Comparison of ENCODE assay signal across 31 cellular contexts in genomic region chr16:6266703-6267102, GRCh38.
"Had no signal": no experiment of that assay in that cellular context is flagged by ENCODE, and none has a peak within 500 bp of the region (broad histone marks: within the 10 kb centered on the region; RNA-seq: fewer than 3 reads in every experiment).

No MANE protein-coding gene starts in this region.

- DNase-seq: activated effector memory CD4-positive, alpha-beta T cell treated with anti-CD3 and anti-CD28 coated beads, Interleukin-2, amount 50 U/mL, for 16 hours; activated effector memory CD4-positive, alpha-beta T cell treated with Interleukin-2 at 50 U/mL for 16 hours; activated gamma-delta T cell; activated gamma-delta T cell treated with Interleukin-2 at 50 U/mL for 16 hours; activated naive CD4-positive, alpha-beta T cell; activated naive CD4-positive, alpha-beta T cell treated with anti-CD3 and anti-CD28 coated beads for 36 hours; activated naive CD4-positive, alpha-beta T cell treated with anti-CD3 and anti-CD28 coated beads, Interleukin-2, amount 10 ng/mL, durations not matched to agents 7 days and 5 days; activated naive CD4-positive, alpha-beta T cell treated with anti-CD3 and anti-CD28 coated beads, Interleukin-2, amount 50 U/mL, for 16 hours; activated naive CD4-positive, alpha-beta T cell treated with Interleukin-2 at 50 U/mL for 16 hours; activated naive CD8-positive, alpha-beta T cell treated with anti-CD3 and anti-CD28 coated beads for 36 hours; activated naive CD8-positive, alpha-beta T cell treated with anti-CD3 and anti-CD28 coated beads, Interleukin-2, amount 10 ng/mL, durations not matched to agents 7 days and 5 days; activated naive CD8-positive, alpha-beta T cell treated with anti-CD3 and anti-CD28 coated beads, Interleukin-2, amount 50 U/mL, for 24 hours; activated T-cell treated with anti-CD3 and anti-CD28 coated beads, Interleukin-2, amount 50 U/mL, for 1 hour; activated T-cell treated with anti-CD3 and anti-CD28 coated beads, Interleukin-2, amount 50 U/mL, for 24 hours; activated T-cell treated with anti-CD3 and anti-CD28 coated beads, Interleukin-2, amount 50 U/mL, for 4 hours; activated T-cell treated with anti-CD3 and anti-CD28 coated beads, Interleukin-2, amount 50 U/mL, for 48 hours; activated T-cell treated with anti-CD3 and anti-CD28 coated beads, Interleukin-2, amount 50 U/mL, for 72 hours; adrenal gland; amniotic stem cell; aorta; body of pancreas; central memory CD4-positive, alpha-beta T cell; cerebellar nuclear complex had no signal

- H3K9me3 ChIP-seq: adrenal gland, ascending aorta, body of pancreas, breast epithelium had no signal

- H3K4me3 ChIP-seq: adrenal gland, ascending aorta, body of pancreas, breast epithelium, cardiac muscle cell had no signal

- FAIRE-seq: astrocyte, bronchial epithelial cell had no signal

- ATAC-seq: activated naive CD4-positive, alpha-beta T cell treated with anti-CD3 and anti-CD28 coated beads, Interleukin-2, amount 50 U/mL, for 72 hours; activated naive CD8-positive, alpha-beta T cell treated with anti-CD3 and anti-CD28 coated beads, Interleukin-2, amount 50 U/mL, for 24 hours; activated T-cell treated with anti-CD3 and anti-CD28 coated beads, Interleukin-2, amount 50 U/mL, for 4 hours; activated T-cell treated with anti-CD3 and anti-CD28 coated beads, Interleukin-2, amount 50 U/mL, for 72 hours; activated T-helper 17 cell treated with anti-CD3 and anti-CD28 coated beads, Interleukin-2, amount 50 U/mL, for 72 hours; body of pancreas had no signal

- H3K27ac ChIP-seq: adrenal gland, ascending aorta, body of pancreas, breast epithelium, cardiac muscle cell had no signal

- H3K27me3 ChIP-seq: adrenal gland, ascending aorta, body of pancreas, brain microvascular endothelial cell, breast epithelium, cardiac muscle cell had no signal

- H3K36me3 ChIP-seq: adrenal gland, ascending aorta, brain microvascular endothelial cell, breast epithelium, cardiac muscle cell had no signal

- H3K4me1 ChIP-seq: adrenal gland, ascending aorta, body of pancreas, breast epithelium had no signal
